Comparison of ENCODE assay signal across 10 cellular contexts in the genomic region with DNA sequence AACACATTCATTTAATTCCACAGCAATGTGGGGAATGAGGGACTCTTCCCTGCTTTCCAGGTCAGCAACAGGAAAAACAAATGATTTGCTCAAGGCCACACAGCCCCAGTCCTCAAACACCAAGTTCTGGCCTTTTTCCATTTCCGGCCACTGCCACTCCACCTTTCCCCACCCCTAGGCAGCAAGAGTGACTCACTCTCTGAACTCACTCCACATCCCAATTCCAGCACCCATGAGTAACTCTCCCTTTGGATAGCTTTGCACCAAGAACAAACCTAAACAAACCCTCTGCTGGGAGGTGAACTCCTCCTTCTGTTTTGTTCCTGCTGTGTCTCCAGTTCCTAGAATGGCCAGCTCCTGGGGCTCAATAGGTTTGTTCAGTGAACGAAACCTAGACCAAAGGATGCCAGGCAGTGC. TPM values are rescaled to one million over a fixed set of nuclear protein-coding genes. Genes with fewer than 3 reads are reported as not detected.
DNase-seq lines count a peak whose midpoint lies in the region; ATAC-seq and TF ChIP-seq lines count a peak whose summit lies in the region.
"Had no signal": no experiment of that assay in that cellular context is flagged by ENCODE, and none has a peak within 500 bp of the region (broad histone marks: within the 10 kb centered on the region; RNA-seq: fewer than 3 reads in every experiment).

No MANE protein-coding gene starts in this region.

- H4K20me1 ChIP-seq in mammary epithelial cell (ENCODE audit: insufficient read depth, low read length), result no peaks in the 10 kb centered on the region

- TSS peak; percentile 25 for BruUV-seq in mammary epithelial cell (replicated peaks; lab: Mats Ljungman, UMichigan)

- CTCF ChIA-PET in mammary epithelial cell (lab: Charles Lee; ENCODE audit: low non-redundant PET), result interaction anchor here (0.6 to 1.0 kb wide), 2 partner anchors 85 to 292 kb away, joined by 4 to 8 read pairs; no protein-coding TSS in a partner anchor

- intact Hi-C loops in heart right ventricle (cut with DNase I), result loop anchor here in 8 of 10 donors (1.0 to 10.0 kb wide), 8 partner anchors 84 to 295 kb away; no protein-coding TSS in a partner anchor
- intact Hi-C loops in cardiac septum (cut with DNase I), result loop anchor here (5.0 kb wide), 1 partner anchor 293 kb away; no protein-coding TSS in a partner anchor
- intact Hi-C loops in mammary epithelial cell (cut with micrococcal nuclease), result loop anchor here (1.0 kb wide), 1 partner anchor 80 kb away; the partner anchor contains the start of gene CD9
- intact Hi-C loops in uterus (cut with DNase I; ENCODE audit: low total_unique reads), result loop anchor here (5.0 kb wide), 1 partner anchor 213 kb away; no protein-coding TSS in a partner anchor

- H3K4me2 ChIP-seq in mammary epithelial cell (ENCODE audit: insufficient read depth, low read depth, low read length), result peak overlapping the region; percentile 29

- TF ChIP-seq CTCF in heart right ventricle (IDR thresholded peaks at IDR 0.05), result no peak
- TF ChIP-seq CTCF in mammary epithelial cell (conservative IDR thresholded peaks at IDR 0.05 in 1 of 2, IDR thresholded peaks at IDR 0.05 in 1 of 2; ENCODE audit: extremely low read depth in 1 of 2, insufficient read depth in 1 of 2, low read depth in 1 of 2, low read length in 2 of 2), result peak in 1 of 2 donors; percentile 18
- no peak for TF ChIP-seq CTCF in lung (IDR thresholded peaks at IDR 0.05; ENCODE audit: control extremely low read depth, extremely low read depth)
- TF ChIP-seq CTCF in uterus (IDR thresholded peaks at IDR 0.05), result peak in 1 of 4 experiments; percentile 7

- peak overlapping the region in 7 of 10 donors; percentile 1 to 92 (median 75) for H3K27ac ChIP-seq in heart right ventricle
- H3K27ac ChIP-seq in mammary epithelial cell (ENCODE audit: insufficient read depth, low read depth, low read length), result peak overlapping the region; percentile 89
- peak overlapping the region in 1 of 2 donors; percentile 71 for H3K27ac ChIP-seq in lung (ENCODE audit: low read depth in 1 of 2, low read length in 1 of 2)
- H3K27ac ChIP-seq in uterus, result peak overlapping the region; percentile 92 to 95
- H3K27ac ChIP-seq in substantia nigra (ENCODE audit: low read depth, low read length, poor library complexity, severe bottlenecking), result no peak overlapping the region

- H3K9me3 ChIP-seq in heart right ventricle (no peaks in the 10 kb centered on the region), mammary epithelial cell (replicated peaks; ENCODE audit: insufficient read depth, low read length) (no peaks in the 10 kb centered on the region), lung (ENCODE audit: control insufficient read depth in 2 of 2, insufficient read depth in 1 of 2, low read length in 1 of 2) (peaks cover 0 to 2% of the 10 kb centered on the region in 2 donors), uterus (no peaks in the 10 kb centered on the region)
- H3K9me3 ChIP-seq: BE2C had no signal

- no peaks in the 10 kb centered on the region for H3K79me2 ChIP-seq in mammary epithelial cell (ENCODE audit: insufficient read depth, low read length)

- ATAC-seq in heart right ventricle, result peak in 6 of 8 donors; percentile 20 to 62 (median 28)
- ATAC-seq in lung (ENCODE audit: insufficient read depth, low FRiP score), result peak; percentile 24
- no peak for ATAC-seq in HG03045 (IDR thresholded peaks at IDR 0.05; ENCODE audit: unreplicated experiment)

- peaks cover 6 to 38% (median 23%) of the 10 kb centered on the region in 9 donors for H3K4me1 ChIP-seq in heart right ventricle
- H3K4me1 ChIP-seq in mammary epithelial cell (ENCODE audit: insufficient read depth, low read length), result peaks cover 49% of the 10 kb centered on the region
- peaks cover 0 to 12% of the 10 kb centered on the region in 2 donors for H3K4me1 ChIP-seq in lung (ENCODE audit: control insufficient read depth in 2 of 2, insufficient read depth in 2 of 2, low read length in 2 of 2)
- peaks cover 5 to 14% of the 10 kb centered on the region in 2 donors for H3K4me1 ChIP-seq in uterus

- peak overlapping the region; percentile 69 for H3K9ac ChIP-seq in mammary epithelial cell (ENCODE audit: insufficient read depth, low read length)

- in situ Hi-C loops in mammary epithelial cell (cut with MboI; ENCODE audit: low sequenced_read_pairs in 2 of 2), result loop anchor here in 1 of 2 donors (5.0 kb wide), 1 partner anchor 213 kb away; no protein-coding TSS in a partner anchor

- dilution Hi-C loops in mammary epithelial cell (cut with HindIII; ENCODE audit: low sequenced_read_pairs), result no loop called here

- H3K36me3 ChIP-seq in heart right ventricle (no peaks in the 10 kb centered on the region), mammary epithelial cell (ENCODE audit: insufficient read depth, low read length) (no peaks in the 10 kb centered on the region), lung (ENCODE audit: control insufficient read depth in 2 of 2, insufficient read depth in 2 of 2, low read length in 2 of 2) (no peaks in the 10 kb centered on the region), uterus (no peaks in the 10 kb centered on the region)
- H3K36me3 ChIP-seq: BE2C had no signal

- DNase-seq in heart right ventricle (peak in 1 of 2 donors; percentile 59), cardiac septum (ENCODE audit: low spot score) (no peak), mammary epithelial cell (peak; percentile 95), lung (ENCODE audit: low spot score) (peak; percentile 88), uterus (peak; percentile 53 to 82), middle frontal gyrus (ENCODE audit: extremely low spot score, low spot score) (no peak), substantia nigra (lab: John Stamatoyannopoulos, UW) (no peak)
- DNase-seq: BE2C had no signal

- peak; percentile 10 to 19 for TF ChIP-seq POLR2A in uterus (IDR thresholded peaks at IDR 0.05)

- H3K27me3 ChIP-seq in heart right ventricle (peaks cover 0 to 17% (median 0%) of the 10 kb centered on the region in 7 donors), mammary epithelial cell (ENCODE audit: insufficient read depth, low read length) (no peaks in the 10 kb centered on the region), lung (ENCODE audit: control insufficient read depth, insufficient read depth) (no peaks in the 10 kb centered on the region), uterus (no peaks in the 10 kb centered on the region)
- H3K27me3 ChIP-seq: BE2C had no signal

- WGBS in heart right ventricle, 2 donors, result 74 to 86% methylated on average over 2 of the region's 2 CpGs
- WGBS in mammary epithelial cell (ENCODE audit: low coverage, missing lambda C conversion rate), result 0% methylated on average over 2 of the region's 2 CpGs
- 52 to 76% methylated on average over 2 of the region's 2 CpGs for whole genome bisulfite sequencing in lung, 2 donors

- peak overlapping the region; percentile 30 for H2AFZ ChIP-seq in mammary epithelial cell (ENCODE audit: low read depth, low read length)

- H3K4me3 ChIP-seq in heart right ventricle (no peak overlapping the region), mammary epithelial cell (replicated peaks in 1 of 3; ENCODE audit: insufficient read depth in 1 of 3, low read depth in 2 of 3, low read length in 3 of 3) (no peak overlapping the region), lung (no peak overlapping the region), uterus (no peak overlapping the region)
- H3K4me3 ChIP-seq: dorsolateral prefrontal cortex had no signal

RNA-seq across cellular contexts. Expression of gene PLEKHG6, which starts 30.4 kb away (rescaled TPM):
- total RNA-seq in heart right ventricle, result 1 to 10 TPM in 2 of 10 donors, under 1 TPM in 3, not detected in 5; 0.13 to 1.9 (median 0.81) TPM
- 1 to 10 TPM; 1.1 to 1.6 TPM for polyA plus RNA-seq in heart right ventricle
- 0.30 TPM for total RNA-seq in cardiac septum
- 1 to 10 TPM; 2.2 to 3.3 TPM for total RNA-seq in mammary epithelial cell
- polyA plus RNA-seq in mammary epithelial cell, result 2.1 TPM
- polyA minus RNA-seq in mammary epithelial cell, result not detected
- total RNA-seq in lung, result 1 to 10 TPM; 1.6 to 2.9 TPM
- polyA plus RNA-seq in lung, result 1 to 10 TPM in 1 of 2 donors, under 1 TPM in 1; 0.74 to 2.9 TPM
- 1 to 10 TPM in 2 of 4 donors, under 1 TPM in 1, not detected in 1; 0.29 to 1.9 (median 1.7) TPM for total RNA-seq in uterus

Comparison
In these comparisons a context has a peak if more than half of its experiments do, and no peak if none do; other contexts are left out.
1. DNase-seq: peak in mammary epithelial cell (single experiment), lung (single experiment) and uterus (2 of 2); none in cardiac septum (single experiment), middle frontal gyrus (single experiment) and substantia nigra (0 of 49).